15 cellular contexts compared by ENCODE assay signal in genomic region chr22:27715078-27715477, GRCh38.
DNase-seq lines count a peak whose midpoint lies in the region; ATAC-seq, FAIRE-seq and TF ChIP-seq lines count a peak whose summit lies in the region.
"Had no signal": no experiment of that assay in that cellular context is flagged by ENCODE, and none has a peak within 500 bp of the region (broad histone marks: within the 10 kb centered on the region; RNA-seq: fewer than 3 reads in every experiment).

No MANE protein-coding gene starts in this region.

- intact Hi-C loops in HCT116 (cut with micrococcal nuclease): no loop called here

- no peak for FAIRE-seq in frontal cortex (lab: Jason Lieb, UNC)
- FAIRE-seq: endometrium, islet of Langerhans had no signal

- peak; percentile 41 for TF ChIP-seq RAD21 in HCT116 (IDR thresholded peaks at IDR 0.05; ENCODE audit: low read depth)

- no peak for DNase-seq in HCT116 (ENCODE audit: low read depth, low spot score)
- DNase-seq in RWPE1 (ENCODE audit: low spot score): no peak
- peak; percentile 45 to 52 for DNase-seq in frontal cortex (ENCODE audit: low spot score in 2 of 2)
- DNase-seq in retina: peak; percentile 82
- DNase-seq in HUDEP-2 (lab: John Stamatoyannopoulos, UW; ENCODE audit: unreplicated experiment in 76 of 76): no peak
- no peak for DNase-seq in hepatocyte (ENCODE audit: low spot score)
- no peak for DNase-seq in MM.1S
- DNase-seq: activated CD8-positive, alpha-beta T cell treated with anti-CD3 and anti-CD28 coated beads for 36 hours; activated naive CD4-positive, alpha-beta T cell treated with anti-CD3 and anti-CD28 coated beads, Interleukin-2, amount 10 ng/mL, durations not matched to agents 7 days and 5 days; NK-92 treated with Interleukin-12 subunit alpha and Interleukin-12 subunit beta, amount 100 ng/mL, for 24 hours had no signal

- no peaks in the 10 kb centered on the region for H3K36me3 ChIP-seq in HCT116 (ENCODE audit: control insufficient read depth in 1 of 2, insufficient read depth in 2 of 2, low read length in 2 of 2)
- H3K36me3 ChIP-seq in hepatocyte (replicated peaks; ENCODE audit: insufficient read depth, low read depth): no peaks in the 10 kb centered on the region
- H3K36me3 ChIP-seq in MM.1S (replicated peaks; ENCODE audit: insufficient read depth, low read length): no peaks in the 10 kb centered on the region
- H3K36me3 ChIP-seq: thoracic aorta had no signal

- POLR2A ChIA-PET in HCT116 (lab: Charles Lee) (no interaction called here), RWPE1 (lab: Yijun Ruan, JAX; ENCODE audit: low non-redundant PET) (no interaction called here)

- TF ChIP-seq CTCF in HCT116 (IDR thresholded peaks at IDR 0.05 in 2 of 3, conservative IDR thresholded peaks at IDR 0.05 in 1 of 3; ENCODE audit: borderline replicate concordance in 1 of 3, insufficient read depth in 1 of 3, low read depth in 2 of 3, low read length in 2 of 3) (peak; percentile 28 to 48 (median 36); a peak in 4 of 6 replicates), RWPE1 (conservative IDR thresholded peaks at IDR 0.05; ENCODE audit: low read depth) (no peak), hepatocyte (IDR thresholded peaks at IDR 0.05; ENCODE audit: poor library complexity) (no peak), MM.1S (IDR thresholded peaks at IDR 0.05; ENCODE audit: low read length) (no peak)

- no peak for TF ChIP-seq POLR2A in HCT116 (IDR thresholded peaks at IDR 0.05; ENCODE audit: borderline replicate concordance, extremely low read depth, insufficient read depth, insufficient read length)

- H3K27me3 ChIP-seq in HCT116 (ENCODE audit: insufficient read depth, low read length) (no peaks in the 10 kb centered on the region), hepatocyte (no peaks in the 10 kb centered on the region), MM.1S (replicated peaks; ENCODE audit: insufficient read depth, low read length) (peaks cover 50% of the 10 kb centered on the region)

- no peaks in the 10 kb centered on the region for H3K9me3 ChIP-seq in HCT116 (ENCODE audit: control insufficient read depth in 1 of 2, insufficient read depth in 1 of 2, low read depth in 1 of 2, low read length in 2 of 2)
- H3K9me3 ChIP-seq in hepatocyte (ENCODE audit: low read depth): no peaks in the 10 kb centered on the region
- no peaks in the 10 kb centered on the region for H3K9me3 ChIP-seq in MM.1S (replicated peaks; ENCODE audit: insufficient read depth, low read length)
- H3K9me3 ChIP-seq: thoracic aorta had no signal

- H3K9ac ChIP-seq in HCT116 (ENCODE audit: low read length) (no peak overlapping the region), MM.1S (ENCODE audit: low read length) (no peak overlapping the region)
- H3K9ac ChIP-seq: parathyroid adenoma had no signal

- CTCF ChIA-PET in HCT116 (lab: Charles Lee): no interaction called here
- CTCF ChIA-PET in RWPE1 (lab: Yijun Ruan, JAX): no interaction called here

- H3K4me2 ChIP-seq in HCT116 (ENCODE audit: low read length) (no peak overlapping the region), hepatocyte (no peak overlapping the region), MM.1S (ENCODE audit: low read depth, low read length) (no peak overlapping the region)

- H4K20me1 ChIP-seq in HCT116 (ENCODE audit: insufficient read depth): no peaks in the 10 kb centered on the region
- H4K20me1 ChIP-seq in hepatocyte (ENCODE audit: insufficient read depth, poor library complexity, severe bottlenecking): no peaks in the 10 kb centered on the region
- H4K20me1 ChIP-seq in MM.1S (ENCODE audit: insufficient read depth, low read length): no peaks in the 10 kb centered on the region

- no peaks in the 10 kb centered on the region for H3K9me2 ChIP-seq in HCT116 (ENCODE audit: insufficient read depth)
- H3K9me2 ChIP-seq in hepatocyte (replicated peaks; ENCODE audit: insufficient read depth): no peaks in the 10 kb centered on the region
- H3K9me2 ChIP-seq in MM.1S (replicated peaks; ENCODE audit: insufficient read depth, low read length): no peaks in the 10 kb centered on the region

- no TSS peak for BruUV-seq in HCT116 (replicated peaks; lab: Mats Ljungman, UMichigan)

- RAD21 ChIA-PET in HCT116 (lab: Charles Lee; ENCODE audit: low non-redundant PET in 1 of 2, low total read pairs in 2 of 2, uncharacterized antibody in 2 of 2, unreplicated experiment in 2 of 2): no interaction called here

- no peak for ATAC-seq in HCT116
- ATAC-seq in HG03378 (IDR thresholded peaks at IDR 0.05; ENCODE audit: unreplicated experiment): no peak
- ATAC-seq: activated CD8-positive, alpha-beta T cell treated with anti-CD3 and anti-CD28 coated beads for 36 hours had no signal

- no peaks in the 10 kb centered on the region for H3K79me2 ChIP-seq in HCT116 (ENCODE audit: insufficient read depth, low read length)
- H3K79me2 ChIP-seq in hepatocyte: no peaks in the 10 kb centered on the region
- H3K79me2 ChIP-seq in MM.1S (ENCODE audit: low read length): no peaks in the 10 kb centered on the region
- H3K79me2 ChIP-seq: parathyroid adenoma had no signal

- peaks cover 28 to 37% of the 10 kb centered on the region in 2 experiments for H3K4me1 ChIP-seq in HCT116 (ENCODE audit: control insufficient read depth in 1 of 2, insufficient read depth in 2 of 2, low read length in 2 of 2)
- H3K4me1 ChIP-seq in hepatocyte (ENCODE audit: insufficient read depth): peaks cover 4% of the 10 kb centered on the region
- H3K4me1 ChIP-seq in MM.1S (ENCODE audit: low read length): no peaks in the 10 kb centered on the region
- H3K4me1 ChIP-seq: parathyroid adenoma had no signal

- H2AFZ ChIP-seq in HCT116 (ENCODE audit: low read depth, low read length, poor library complexity, severe bottlenecking) (no peak overlapping the region), hepatocyte (no peak overlapping the region), MM.1S (ENCODE audit: low read length) (no peak overlapping the region)
- H2AFZ ChIP-seq: parathyroid adenoma had no signal

- 92% methylated on average over 10 of the region's 10 CpGs for WGBS in hepatocyte (ENCODE audit: low lambda C conversion rate, missing lambda C conversion rate)

- no peak overlapping the region for H3K4me3 ChIP-seq in HCT116 (replicated peaks in 1 of 2; ENCODE audit: low read depth in 1 of 2, low read length in 2 of 2)
- H3K4me3 ChIP-seq in hepatocyte: no peak overlapping the region
- no peak overlapping the region for H3K4me3 ChIP-seq in MM.1S (ENCODE audit: low read length)
- H3K4me3 ChIP-seq: thoracic aorta had no signal

- H3F3A ChIP-seq in MM.1S (ENCODE audit: insufficient read depth, low read length): no peaks in the 10 kb centered on the region

- H3K27ac ChIP-seq in HCT116 (ENCODE audit: low read depth, low read length) (no peak overlapping the region), RWPE1 (peak overlapping the region; percentile 23; the same call in 1 of the 2 replicates), hepatocyte (no peak overlapping the region), MM.1S (ENCODE audit: low read length) (no peak overlapping the region)
- H3K27ac ChIP-seq: parathyroid adenoma, thoracic aorta had no signal

TF ChIP-seq in HCT116, 20 proteins besides CTCF, POLR2A, EP300 and RAD21:
- TF ChIP-seq REST (IDR thresholded peaks at IDR 0.05; ENCODE audit: low read depth): no peak
- no peak for TF ChIP-seq SP1 (IDR thresholded peaks at IDR 0.05; ENCODE audit: low read depth)

Comparison
In these comparisons a context has a peak if more than half of its experiments do, and no peak if none do; other contexts are left out.
1. DNase-seq: peak in frontal cortex (2 of 2) and retina (single experiment); none in HCT116 (single experiment), RWPE1 (single experiment), HUDEP-2 (0 of 76), hepatocyte (single experiment) and MM.1S (single experiment).
2. CTCF ChIP-seq: peak in HCT116 (3 of 3); none in RWPE1 (single experiment), hepatocyte (single experiment) and MM.1S (single experiment).